ENCODE assay signal across 30 cellular contexts in genomic region chr9:134877541-134877940, GRCh38. TPM values are rescaled to one million over a fixed set of nuclear protein-coding genes. Genes with fewer than 3 reads are reported as not detected.
"Had no signal": no experiment of that assay in that cellular context is flagged by ENCODE, and none has a peak within 500 bp of the region (broad histone marks: within the 10 kb centered on the region; RNA-seq: fewer than 3 reads in every experiment).

No MANE protein-coding gene starts in this region.

- H3K9me3 ChIP-seq: colonic mucosa, esophagus squamous epithelium, mucosa of descending colon, ovary, psoas muscle, sigmoid colon, testis, tibial artery, upper lobe of left lung had no signal

- H3K4me1 ChIP-seq: colonic mucosa, esophagus squamous epithelium, psoas muscle, sigmoid colon, tibial artery, upper lobe of left lung had no signal

- H3K4me3 ChIP-seq: colonic mucosa, esophagus squamous epithelium, lung, mucosa of descending colon, ovary, psoas muscle, sigmoid colon, testis, tibial artery, upper lobe of left lung had no signal

- DNase-seq: colonic mucosa; dermis blood vessel endothelial cell; effector memory CD8-positive, alpha-beta T cell; erythroblast; esophagus squamous epithelium; foreskin melanocyte; kidney; mucosa of descending colon; naive B cell; nucleus accumbens; ovary; posterior cingulate gyrus; psoas muscle; right cardiac atrium; sigmoid colon; stimulated activated CD4-positive, alpha-beta T cell treated with anti-CD3 and anti-CD28 coated beads, Interleukin-4, amount 100 ng/mL, for 4 hours; stimulated activated naive CD8-positive, alpha-beta T cell treated with anti-CD3 and anti-CD28 coated beads, Interleukin-15, Interleukin-2, amounts not matched to agents 100 U/mL and 50 U/mL, for 24 hours; substantia nigra; testis; tibial artery had no signal

- H3K27ac Mint-ChIP-seq: effector memory CD8-positive, alpha-beta T cell; memory B cell; mesothelial cell of epicardium; naive B cell; natural killer cell treated with Interleukin-12 subunit alpha and Interleukin-12 subunit beta and Interleukin-15 and Interleukin-18, amount 100 ng/mL, for 72 hours; stimulated activated memory B cell treated with anti-CD40 and anti-IgM and Interleukin-4, amounts not matched to agents 10 μg/mL and 1 μg/mL and 100 μg/mL, for 72 hours had no signal

- H3K36me3 ChIP-seq: colonic mucosa, esophagus squamous epithelium, ovary, sigmoid colon, tibial artery, upper lobe of left lung had no signal

- H3K36me3 Mint-ChIP-seq: memory B cell; mesothelial cell of epicardium; naive B cell; natural killer cell treated with Interleukin-12 subunit alpha and Interleukin-12 subunit beta and Interleukin-15 and Interleukin-18, amount 100 ng/mL, for 72 hours; stimulated activated memory B cell treated with anti-CD40 and anti-IgM and Interleukin-4, amounts not matched to agents 10 μg/mL and 1 μg/mL and 100 μg/mL, for 72 hours had no signal

- H3K27ac ChIP-seq: colonic mucosa, esophagus squamous epithelium, ovary, psoas muscle, sigmoid colon, testis, tibial artery, upper lobe of left lung had no signal

- H3K4me1 Mint-ChIP-seq: memory B cell; mesothelial cell of epicardium; neural crest cell; stimulated activated memory B cell treated with anti-CD40 and anti-IgM and Interleukin-4, amounts not matched to agents 10 μg/mL and 1 μg/mL and 100 μg/mL, for 72 hours had no signal

- ATAC-seq: effector memory CD8-positive, alpha-beta T cell; left lobe of liver; mucosa of descending colon; natural killer cell treated with Interleukin-12 subunit alpha and Interleukin-12 subunit beta and Interleukin-15 and Interleukin-18, amount 100 ng/mL, for 72 hours; psoas muscle; right cardiac atrium; stimulated activated memory B cell treated with anti-CD40 and anti-IgM and Interleukin-4, amounts not matched to agents 10 μg/mL and 1 μg/mL and 100 μg/mL, for 72 hours; stimulated activated naive CD8-positive, alpha-beta T cell treated with anti-CD3 and anti-CD28 coated beads, Interleukin-15, Interleukin-2, amounts not matched to agents 100 U/mL and 50 U/mL, for 24 hours had no signal

- H3K27me3 ChIP-seq: colonic mucosa, ovary, testis, upper lobe of left lung had no signal

- H3K9me3 Mint-ChIP-seq: effector memory CD8-positive, alpha-beta T cell; memory B cell; natural killer cell treated with Interleukin-12 subunit alpha and Interleukin-12 subunit beta and Interleukin-15 and Interleukin-18, amount 100 ng/mL, for 72 hours; neural crest cell; stimulated activated memory B cell treated with anti-CD40 and anti-IgM and Interleukin-4, amounts not matched to agents 10 μg/mL and 1 μg/mL and 100 μg/mL, for 72 hours had no signal

- H3K4me3 Mint-ChIP-seq: effector memory CD8-positive, alpha-beta T cell; memory B cell; mesothelial cell of epicardium; naive B cell; natural killer cell treated with Interleukin-12 subunit alpha and Interleukin-12 subunit beta and Interleukin-15 and Interleukin-18, amount 100 ng/mL, for 72 hours; neural crest cell; stimulated activated memory B cell treated with anti-CD40 and anti-IgM and Interleukin-4, amounts not matched to agents 10 μg/mL and 1 μg/mL and 100 μg/mL, for 72 hours had no signal

RNA-seq across cellular contexts. Expression of gene FCN2, which starts 3.1 kb away (rescaled TPM):
- total RNA-seq: chondrocyte; colonic mucosa; dermis blood vessel endothelial cell; esophagus squamous epithelium; lung; mesothelial cell of epicardium; mucosa of descending colon; natural killer cell treated with Interleukin-12 subunit alpha and Interleukin-12 subunit beta and Interleukin-15 and Interleukin-18, amount 100 ng/mL, for 72 hours; neural crest cell; psoas muscle; renal cortical epithelial cell; right cardiac atrium; sigmoid colon; upper lobe of left lung had no signal

RNA-seq across cellular contexts. Expression of gene FCN1, which starts 40.2 kb away (rescaled TPM):
- total RNA-seq: chondrocyte; dermis blood vessel endothelial cell; mesothelial cell of epicardium; natural killer cell treated with Interleukin-12 subunit alpha and Interleukin-12 subunit beta and Interleukin-15 and Interleukin-18, amount 100 ng/mL, for 72 hours; neural crest cell; renal cortical epithelial cell had no signal
